Comparison of ENCODE assay signal across 8 cellular contexts in genomic region chr4:83010111-83010521, GRCh38. TPM values are rescaled to one million over a fixed set of nuclear protein-coding genes. Genes with fewer than 3 reads are reported as not detected.
DNase-seq lines count a peak whose midpoint lies in the region; ATAC-seq and TF ChIP-seq lines count a peak whose summit lies in the region.

No MANE protein-coding gene starts in this region.

- no peaks in the 10 kb centered on the region for H4K20me1 ChIP-seq in OCI-LY1 (ENCODE audit: insufficient read depth, low read length)

- WGBS in urinary bladder, result under 1% methylated on average over 14 of the region's 14 CpGs

- H3K27ac Mint-ChIP-seq in memory B cell, result peak overlapping the region; percentile 97

- peaks cover 24% of the 10 kb centered on the region for H3K4me1 Mint-ChIP-seq in memory B cell

- no peak for TF ChIP-seq CTCF in OCI-LY1 (IDR thresholded peaks at IDR 0.05; ENCODE audit: low read length)

- DNase-seq in NCI-H82 (lab: John Stamatoyannopoulos, UW) (peak; percentile 58), NCI-H82 treated with DMSO at 0.1 percent for 48 hours (lab: John Stamatoyannopoulos, UW; ENCODE audit: unreplicated experiment) (no peak), memory B cell (ENCODE audit: low spot score in 2 of 2) (no peak), foreskin melanocyte (no peak)
- peak; percentile 25 for DNase-seq in central memory CD4-positive, alpha-beta T cell

- H3K9me2 ChIP-seq in OCI-LY1 (ENCODE audit: low read depth, low read length), result no peaks in the 10 kb centered on the region

- H3K4me3 ChIP-seq in OCI-LY1 (ENCODE audit: low read depth, low read length, poor library complexity, severe bottlenecking) (peak overlapping the region; percentile 89), urinary bladder (ENCODE audit: low read depth, low read length) (peak overlapping the region; percentile 76)

- H3F3A ChIP-seq in OCI-LY1 (ENCODE audit: insufficient read depth, low read length), result peaks cover 8% of the 10 kb centered on the region; the same call in 1 of the 2 replicates

- no peaks in the 10 kb centered on the region for H3K27me3 Mint-ChIP-seq in memory B cell

- H3K27me3 ChIP-seq in OCI-LY1 (ENCODE audit: insufficient read depth, low read length), result no peaks in the 10 kb centered on the region

- no peaks in the 10 kb centered on the region for H3K9me3 Mint-ChIP-seq in memory B cell

- H3K27ac ChIP-seq in OCI-LY1 (ENCODE audit: low read depth, low read length, poor library complexity, severe bottlenecking) (peak overlapping the region; percentile 85), urinary bladder (ENCODE audit: low read depth) (peak overlapping the region; percentile 92)

- H3K79me2 ChIP-seq in OCI-LY1 (ENCODE audit: insufficient read depth, low read length), result peaks cover 69% of the 10 kb centered on the region

- ATAC-seq in memory B cell (ENCODE audit: low read depth) (no peak), GM19463 (IDR thresholded peaks at IDR 0.05; ENCODE audit: unreplicated experiment) (no peak)

- H3K36me3 Mint-ChIP-seq in memory B cell, result peaks cover 1% of the 10 kb centered on the region

- H3K4me2 ChIP-seq in OCI-LY1 (ENCODE audit: low read length), result peak overlapping the region; percentile 91

- H3K9ac ChIP-seq in OCI-LY1 (ENCODE audit: low read length), result peak overlapping the region; percentile 83

- H2AFZ ChIP-seq in OCI-LY1 (ENCODE audit: low read length), result peak overlapping the region; percentile 88; the same call in 1 of the 2 replicates

- H3K4me3 Mint-ChIP-seq in memory B cell, result peak overlapping the region; percentile 87

- no peaks in the 10 kb centered on the region for H3K9me3 ChIP-seq in OCI-LY1 (ENCODE audit: low read length)

- H3K4me1 ChIP-seq in OCI-LY1 (ENCODE audit: insufficient read depth, low read length, severe bottlenecking) (peaks cover 41% of the 10 kb centered on the region), urinary bladder (ENCODE audit: insufficient read depth) (no peaks in the 10 kb centered on the region)

- H3K36me3 ChIP-seq in OCI-LY1 (ENCODE audit: insufficient read depth, low read length) (no peaks in the 10 kb centered on the region), urinary bladder (ENCODE audit: insufficient read depth) (no peaks in the 10 kb centered on the region)

RNA-seq across cellular contexts. Expression of gene LIN54, which starts 0.5 kb away (rescaled TPM):
- total RNA-seq in urinary bladder, result 21.5 TPM
- 5.5 TPM for polyA plus RNA-seq in urinary bladder

RNA-seq across cellular contexts. Expression of gene COPS4, which starts 24.9 kb away (rescaled TPM):
- total RNA-seq in urinary bladder, result 151 TPM
- 38.3 TPM for polyA plus RNA-seq in urinary bladder

Comparison
In these comparisons a context has a peak if more than half of its experiments do, and no peak if none do; other contexts are left out.
1. DNase-seq: peak in NCI-H82 (single experiment) and central memory CD4-positive, alpha-beta T cell (single experiment); none in NCI-H82 treated with DMSO at 0.1 percent for 48 hours (single experiment), memory B cell (0 of 2) and foreskin melanocyte (single experiment).